In genomic region chr18:2541925-2542563, GRCh38 we compare ENCODE assay signal across 8 cellular contexts. TPM values are rescaled to one million over a fixed set of nuclear protein-coding genes. Genes with fewer than 3 reads are reported as not detected.
DNase-seq lines count a peak whose midpoint lies in the region; ATAC-seq and TF ChIP-seq lines count a peak whose summit lies in the region.
"Not testable (repeated sequence)": the region's sequence is repeated elsewhere in the genome, so short reads cannot be mapped to it uniquely, and the experiment has no call there.

No MANE protein-coding gene starts in this region.

- H3K9me2 ChIP-seq in Loucy (replicated peaks; ENCODE audit: low read depth, low read length) = not testable (repeated sequence)

- H3K27ac Mint-ChIP-seq in brain = not testable (repeated sequence)

- not testable (repeated sequence) for H3K27ac ChIP-seq in OCI-LY3 (ENCODE audit: low read length); cardiac muscle cell; osteoblast (ENCODE audit: low read depth, low read length)

- not testable (repeated sequence) for H3K79me2 ChIP-seq in Loucy (ENCODE audit: insufficient read depth, low read length); OCI-LY3 (ENCODE audit: low read length); osteoblast (ENCODE audit: insufficient read depth, low read length)

- not testable (repeated sequence) for H4K20me1 ChIP-seq in Loucy (ENCODE audit: insufficient read depth, low read length, poor library complexity, severe bottlenecking); OCI-LY3 (ENCODE audit: insufficient read depth, low read length); osteoblast (ENCODE audit: insufficient read depth, low read length)

- H3K4me3 ChIP-seq in Loucy (ENCODE audit: low read length, poor library complexity, severe bottlenecking); OCI-LY3 (ENCODE audit: low read length); cardiac muscle cell; osteoblast (ENCODE audit: insufficient read depth, low read length): not testable (repeated sequence)

- not testable (repeated sequence) for H3K4me1 Mint-ChIP-seq in brain

- peak; percentile 51 for ATAC-seq in HG02571 (IDR thresholded peaks at IDR 0.05; ENCODE audit: unreplicated experiment)

- not testable (repeated sequence) for H2AFZ ChIP-seq in Loucy (ENCODE audit: low read length); OCI-LY3 (ENCODE audit: low read depth, low read length); osteoblast (ENCODE audit: low read length)

- not testable (repeated sequence) for H3K4me3 Mint-ChIP-seq in brain

- not testable (repeated sequence) for H3K9ac ChIP-seq in Loucy (ENCODE audit: low read depth, low read length, poor library complexity, severe bottlenecking); OCI-LY3 (ENCODE audit: low read length)

- H3K27me3 Mint-ChIP-seq in brain = not testable (repeated sequence)

- not testable (repeated sequence) for H3K36me3 Mint-ChIP-seq in brain

- not testable (repeated sequence) for H3K36me3 ChIP-seq in Loucy (ENCODE audit: insufficient read depth, low read length); OCI-LY3 (replicated peaks; ENCODE audit: low read depth, low read length); cardiac muscle cell; osteoblast (ENCODE audit: insufficient read depth, low read length)

- DNase-seq in AG20443 (ENCODE audit: low spot score) (peak; percentile 29), GM13977 (ENCODE audit: low spot score) (peak; percentile 21), cardiac muscle cell (ENCODE audit: low read depth in 1 of 2, low spot score in 1 of 2) (peak; percentile 29 to 66)
- not testable (repeated sequence) for DNase-seq in osteoblast (ENCODE audit: insufficient read length, low spot score, missing footprints)

- H3K4me2 ChIP-seq in Loucy (ENCODE audit: low read depth, low read length, poor library complexity, severe bottlenecking); OCI-LY3 (ENCODE audit: low read length); osteoblast (ENCODE audit: insufficient read depth, low read length): not testable (repeated sequence)

- in situ Hi-C loops in GM13977 (cut with MboI; ENCODE audit: low pct_unique_long_range_greater_than_20kb, low sequenced_read_pairs, unreplicated experiment) = loop anchor here (25.0 kb wide), 2 partner anchors 205 to 430 kb away; no protein-coding TSS in a partner anchor

- not testable (repeated sequence) for H3K4me1 ChIP-seq in Loucy (ENCODE audit: insufficient read depth, low read length, poor library complexity, severe bottlenecking); OCI-LY3 (ENCODE audit: low read length); cardiac muscle cell (ENCODE audit: low read depth)
- H3K4me1 ChIP-seq in osteoblast (ENCODE audit: insufficient read depth, low read length) = peaks cover 17% of the 10 kb centered on the region

- not testable (repeated sequence) for H3K9me3 Mint-ChIP-seq in brain

- TF ChIP-seq CTCF in GM13977 (IDR thresholded peaks at IDR 0.05; ENCODE audit: extremely low read depth, insufficient read depth, missing control alignments) (peak; percentile 72), Loucy (conservative IDR thresholded peaks at IDR 0.05; ENCODE audit: low read length) (peak; percentile 68), OCI-LY3 (IDR thresholded peaks at IDR 0.05; ENCODE audit: low read depth, low read length) (peak; percentile 61), brain (conservative IDR thresholded peaks at IDR 0.05) (peak; percentile 74 to 81), cardiac muscle cell (IDR thresholded peaks at IDR 0.05; ENCODE audit: low read depth, low read length) (peak; percentile 59), osteoblast (IDR thresholded peaks at IDR 0.05; ENCODE audit: extremely low read depth, low read depth, low read length) (peak; percentile 58)

- H3K27me3 ChIP-seq in Loucy (ENCODE audit: insufficient read depth, low read length, poor library complexity, severe bottlenecking); OCI-LY3 (ENCODE audit: low read depth, low read length); cardiac muscle cell; osteoblast (ENCODE audit: insufficient read depth, low read length): not testable (repeated sequence)

- not testable (repeated sequence) for H3F3A ChIP-seq in Loucy (ENCODE audit: low read depth)

- H3K9me3 ChIP-seq in Loucy (ENCODE audit: insufficient read depth, low read depth, low read length); OCI-LY3 (ENCODE audit: insufficient read depth, low read length); cardiac muscle cell (ENCODE audit: low read depth); osteoblast (ENCODE audit: low read depth, low read length): not testable (repeated sequence)

RNA-seq across cellular contexts. Expression of gene METTL4, which starts 29.3 kb away (rescaled TPM):
- polyA plus RNA-seq in brain (ENCODE audit: insufficient read depth, low read depth, low replicate concordance) = 8.6 TPM
- total RNA-seq in cardiac muscle cell = 3.2 and 7.5 TPM in 2 replicates
- 5.6 and 11.7 TPM in 2 replicates for polyA plus RNA-seq in cardiac muscle cell
- 8.8 and 10.5 TPM in 2 replicates for total RNA-seq in osteoblast

RNA-seq across cellular contexts. Expression of gene NDC80, which starts 29.3 kb away (rescaled TPM):
- polyA plus RNA-seq in brain (ENCODE audit: insufficient read depth, low read depth, low replicate concordance) = 21.0 TPM
- 4.3 and 23.2 TPM in 2 replicates for total RNA-seq in cardiac muscle cell
- 8.4 and 40.1 TPM in 2 replicates for polyA plus RNA-seq in cardiac muscle cell
- total RNA-seq in osteoblast = 2.2 and 3.5 TPM in 2 replicates
